Comparison of ENCODE assay signal across 21 cellular contexts in the genomic region with DNA sequence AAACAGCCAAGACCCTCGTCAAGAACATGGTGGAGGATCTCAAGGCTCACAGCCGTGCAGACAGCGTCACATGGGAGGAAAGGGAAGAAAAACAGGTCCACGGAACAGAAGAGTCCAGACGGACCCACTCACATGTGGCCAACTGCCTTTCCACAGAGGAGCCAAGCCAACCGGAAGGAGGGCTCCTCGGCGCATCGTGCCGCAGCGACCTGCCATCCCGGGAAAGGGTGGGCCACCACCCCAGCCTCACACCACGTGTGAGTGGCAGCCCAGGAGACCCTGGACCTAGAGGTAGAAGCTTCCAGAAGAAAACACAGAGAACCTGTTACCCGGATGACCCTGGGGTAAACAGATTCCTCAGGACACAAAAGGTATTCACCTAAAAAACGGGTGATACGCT. TPM values are rescaled to one million over a fixed set of nuclear protein-coding genes. Genes with fewer than 3 reads are reported as not detected.
A peak's percentile ranks its signal among the peaks of the same experiment; 100 is the strongest.
DNase-seq lines count a peak whose midpoint lies in the region; ATAC-seq and TF ChIP-seq lines count a peak whose summit lies in the region.
"Had no signal": no experiment of that assay in that cellular context is flagged by ENCODE, and none has a peak within 500 bp of the region (broad histone marks: within the 10 kb centered on the region; RNA-seq: fewer than 3 reads in every experiment).

No MANE protein-coding gene starts in this region.

- peaks cover 40% of the 10 kb centered on the region for H3K4me1 Mint-ChIP-seq in stimulated activated naive CD8-positive, alpha-beta T cell treated with anti-CD3 and anti-CD28 coated beads, Interleukin-15, Interleukin-2, amounts not matched to agents 100 ng/mL and 50 ng/mL, for 24 hours (ENCODE audit: low read depth)
- peaks cover 10% of the 10 kb centered on the region for H3K4me1 Mint-ChIP-seq in glutamatergic neuron (ENCODE audit: low read depth, unreplicated experiment)
- peaks cover 7% of the 10 kb centered on the region for H3K4me1 Mint-ChIP-seq in chondrocyte (ENCODE audit: low read depth)
- H3K4me1 Mint-ChIP-seq: H9 had no signal

- no peak for ATAC-seq in stimulated activated naive CD8-positive, alpha-beta T cell treated with anti-CD3 and anti-CD28 coated beads, Interleukin-15, Interleukin-2, amounts not matched to agents 100 U/mL and 50 U/mL, for 24 hours
- ATAC-seq: K562, Right ventricle myocardium inferior had no signal

- TF ChIP-seq CTCF in OCI-LY7 (conservative IDR thresholded peaks at IDR 0.05; ENCODE audit: low read length) (no peak), glutamatergic neuron (IDR thresholded peaks at IDR 0.05; ENCODE audit: partially characterized antibody, unreplicated experiment) (no peak), ovary (IDR thresholded peaks at IDR 0.05) (no peak), chondrocyte (IDR thresholded peaks at IDR 0.05) (no peak)

- no peak overlapping the region for H3K4me3 Mint-ChIP-seq in stimulated activated naive CD8-positive, alpha-beta T cell treated with anti-CD3 and anti-CD28 coated beads, Interleukin-15, Interleukin-2, amounts not matched to agents 100 ng/mL and 50 ng/mL, for 24 hours
- H3K4me3 Mint-ChIP-seq in glutamatergic neuron (ENCODE audit: unreplicated experiment) (peak overlapping the region; percentile 54), chondrocyte (ENCODE audit: unreplicated experiment) (no peak overlapping the region)
- H3K4me3 Mint-ChIP-seq: CD14-positive monocyte, H9 had no signal

- peak overlapping the region; percentile 87 for H3K4me2 ChIP-seq in OCI-LY7 (ENCODE audit: low read length)

- WGBS in ovary, 3 donors, result 92 to 93% (median 92%) methylated on average over 16 of the region's 16 CpGs

- H3K9me3 ChIP-seq in OCI-LY7 (ENCODE audit: low read length) (no peaks in the 10 kb centered on the region), ovary (no peaks in the 10 kb centered on the region)
- H3K9me3 ChIP-seq: SJSA1 had no signal

- no peak overlapping the region for H2AFZ ChIP-seq in OCI-LY7 (ENCODE audit: low read length)
- H2AFZ ChIP-seq: GM23248 had no signal

- H3K27me3 Mint-ChIP-seq in stimulated activated naive CD8-positive, alpha-beta T cell treated with anti-CD3 and anti-CD28 coated beads, Interleukin-15, Interleukin-2, amounts not matched to agents 100 ng/mL and 50 ng/mL, for 24 hours, result no peaks in the 10 kb centered on the region
- H3K27me3 Mint-ChIP-seq in glutamatergic neuron (ENCODE audit: unreplicated experiment) (peaks cover 13% of the 10 kb centered on the region), chondrocyte (ENCODE audit: low read depth) (no peaks in the 10 kb centered on the region)

- H3K36me3 ChIP-seq in OCI-LY7 (ENCODE audit: insufficient read depth, low read length) (peaks cover 61% of the 10 kb centered on the region), ovary (no peaks in the 10 kb centered on the region)

- DNase-seq in stimulated activated naive CD8-positive, alpha-beta T cell treated with anti-CD3 and anti-CD28 coated beads, Interleukin-15, Interleukin-2, amounts not matched to agents 100 U/mL and 50 U/mL, for 24 hours, result no peak
- no peak for DNase-seq in OCI-LY7 (ENCODE audit: low spot score)
- DNase-seq in glutamatergic neuron, result no peak
- DNase-seq in ovary, result no peak
- DNase-seq in chondrocyte (ENCODE audit: low spot score), result no peak
- no peak for DNase-seq in stimulated activated CD4-positive, alpha-beta T cell treated with anti-CD3 and anti-CD28 coated beads, Interleukin-1b, Interleukin-23, amount 100 ng/mL, for 48 hours
- no peak for DNase-seq in T-helper 9 cell
- DNase-seq: 8988T, GM23248, H9, NCI-H1092 treated with DMSO at 0.1 percent for 48 hours, NCI-H146, NCI-H2029 treated with DMSO at 0.1 percent for 48 hours, NCI-H2171 treated with DMSO at 0.1 percent for 48 hours, NCI-H524 treated with DMSO at 0.1 percent for 48 hours, NCI-H82 had no signal

- peak overlapping the region; percentile 36 for H3K27ac Mint-ChIP-seq in stimulated activated naive CD8-positive, alpha-beta T cell treated with anti-CD3 and anti-CD28 coated beads, Interleukin-15, Interleukin-2, amounts not matched to agents 100 ng/mL and 50 ng/mL, for 24 hours
- H3K27ac Mint-ChIP-seq in glutamatergic neuron (ENCODE audit: unreplicated experiment), result no peak overlapping the region
- H3K27ac Mint-ChIP-seq in chondrocyte (ENCODE audit: unreplicated experiment), result no peak overlapping the region

- H3K27ac ChIP-seq in OCI-LY7 (ENCODE audit: low read depth, low read length, poor library complexity, severe bottlenecking), result peak overlapping the region; percentile 99
- H3K27ac ChIP-seq in ovary, result no peak overlapping the region
- H3K27ac ChIP-seq: GM23248, SJSA1 had no signal

- no peaks in the 10 kb centered on the region for H3K9me3 Mint-ChIP-seq in stimulated activated naive CD8-positive, alpha-beta T cell treated with anti-CD3 and anti-CD28 coated beads, Interleukin-15, Interleukin-2, amounts not matched to agents 100 ng/mL and 50 ng/mL, for 24 hours
- H3K9me3 Mint-ChIP-seq in glutamatergic neuron (ENCODE audit: unreplicated experiment) (peaks cover 15% of the 10 kb centered on the region), chondrocyte (ENCODE audit: low read depth) (no peaks in the 10 kb centered on the region)
- H3K9me3 Mint-ChIP-seq: CD14-positive monocyte, H9 had no signal

- H3K4me3 ChIP-seq in OCI-LY7 (ENCODE audit: low read depth, low read length, poor library complexity, severe bottlenecking) (no peak overlapping the region), ovary (no peak overlapping the region)
- H3K4me3 ChIP-seq: GM23248, K562, SJSA1 had no signal

- TF ChIP-seq EP300 in ovary (IDR thresholded peaks at IDR 0.05), result no peak

- BruUV-seq in OCI-LY7 (replicated peaks; lab: Mats Ljungman, UMichigan), result no TSS peak

- H3K36me3 Mint-ChIP-seq in stimulated activated naive CD8-positive, alpha-beta T cell treated with anti-CD3 and anti-CD28 coated beads, Interleukin-15, Interleukin-2, amounts not matched to agents 100 ng/mL and 50 ng/mL, for 24 hours (ENCODE audit: low read depth), result peaks cover 65% of the 10 kb centered on the region
- peaks cover 28% of the 10 kb centered on the region for H3K36me3 Mint-ChIP-seq in glutamatergic neuron (ENCODE audit: unreplicated experiment)
- H3K36me3 Mint-ChIP-seq in chondrocyte (ENCODE audit: low read depth), result peaks cover 24% of the 10 kb centered on the region

- no peaks in the 10 kb centered on the region for H3K27me3 ChIP-seq in ovary
- H3K27me3 ChIP-seq: SJSA1 had no signal

- CTCF ChIA-PET in OCI-LY7 (lab: Charles Lee; ENCODE audit: unreplicated experiment), result no interaction called here

- H4K20me1 ChIP-seq in OCI-LY7 (ENCODE audit: insufficient read depth, low read length), result no peaks in the 10 kb centered on the region

- POLR2A ChIA-PET in OCI-LY7 (lab: Charles Lee), result interaction anchor here (0.7 kb wide), 1 partner anchor 53 kb away, joined by 5 read pairs; no protein-coding TSS in a partner anchor

- H3K4me1 ChIP-seq in OCI-LY7 (ENCODE audit: insufficient read depth, low read length, poor library complexity, severe bottlenecking), result peaks cover 60% of the 10 kb centered on the region
- H3K4me1 ChIP-seq in ovary (ENCODE audit: insufficient read depth), result peaks cover 2% of the 10 kb centered on the region
- H3K4me1 ChIP-seq: SJSA1 had no signal

- H3K79me2 ChIP-seq in OCI-LY7 (ENCODE audit: insufficient read depth, low read depth, low read length), result peaks cover 17% of the 10 kb centered on the region; the same call in 1 of the 2 replicates

- intact Hi-C loops in OCI-LY7 (cut with micrococcal nuclease; ENCODE audit: unreplicated experiment) (no loop called here), ovary (cut with DNase I) (no loop called here)

- TF ChIP-seq POLR2A in ovary (IDR thresholded peaks at IDR 0.05), result no peak

- H3K9me2 ChIP-seq in OCI-LY7 (ENCODE audit: insufficient read depth, low read length), result no peaks in the 10 kb centered on the region

RNA-seq across cellular contexts. Expression of gene CTBP1, which starts 28.4 kb away (rescaled TPM):
- 286 and 311 TPM in 2 replicates for total RNA-seq in OCI-LY7 (2014; rRNA removed; shearing (Covaris generic))
- total RNA-seq in OCI-LY7 (2022), result 228 and 238 TPM in 2 replicates
- 302 TPM for total RNA-seq in glutamatergic neuron (ENCODE audit: unreplicated experiment)
- total RNA-seq in ovary, result 100 to 1,000 TPM in 6 of 7 donors, 10 to 100 TPM in 1; 89.5 to 231 (median 154) TPM
- polyA plus RNA-seq in ovary, result 100 to 1,000 TPM in 1 of 2 donors, 10 to 100 TPM in 1; 45.7 to 124 TPM
- 147 to 175 TPM (median 151 TPM) in 3 replicates for total RNA-seq in chondrocyte

RNA-seq across cellular contexts. Expression of gene SPON2, which starts 48.2 kb away (rescaled TPM):
- 4.7 and 8.4 TPM in 2 replicates for total RNA-seq in OCI-LY7 (2014; rRNA removed; shearing (Covaris generic))
- total RNA-seq in OCI-LY7 (2022) (33.3 and 35.3 TPM in 2 replicates), glutamatergic neuron (ENCODE audit: unreplicated experiment) (769 TPM), ovary (100 to 1,000 TPM in 1 of 7 donors, 10 to 100 TPM in 6; 12.2 to 104 (median 55.3) TPM), chondrocyte (158 to 184 TPM (median 162 TPM) in 3 replicates)
- 10 to 100 TPM in 1 of 2 donors, 1 to 10 TPM in 1; 8.0 to 46.2 TPM for polyA plus RNA-seq in ovary
